9 cellular contexts compared by ENCODE assay signal in genomic region chr9:34500623-34501267, GRCh38. TPM values are rescaled to one million over a fixed set of nuclear protein-coding genes. Genes with fewer than 3 reads are reported as not detected.
DNase-seq lines count a peak whose midpoint lies in the region; ATAC-seq and TF ChIP-seq lines count a peak whose summit lies in the region.
"Had no signal": no experiment of that assay in that cellular context is flagged by ENCODE, and none has a peak within 500 bp of the region (broad histone marks: within the 10 kb centered on the region; RNA-seq: fewer than 3 reads in every experiment).

No MANE protein-coding gene starts in this region.

- no peak for ATAC-seq in GM21367 (IDR thresholded peaks at IDR 0.05; ENCODE audit: unreplicated experiment)

- intact Hi-C loops in activated T-helper 2 cell treated with anti-CD3 and anti-CD28 coated beads, Interferon-gamma antibody, Interleukin-2, Interleukin-4, amounts not matched to agents 10 μg/mL and 5 μg/mL and 100 μg/mL, durations not matched to agents 14 hours and 24 hours and 36 hours (cut with micrococcal nuclease): loop anchor here (1.0 to 5.0 kb wide), 4 partner anchors 38 to 92 kb away; no protein-coding TSS in a partner anchor
- intact Hi-C loops in prostate gland (cut with DNase I) (loop anchor here (1.0 to 5.0 kb wide), 3 partner anchors 47 to 98 kb away; no protein-coding TSS in a partner anchor), vagina (cut with DNase I) (loop anchor here (5.0 kb wide), 1 partner anchor 48 kb away; no protein-coding TSS in a partner anchor)

- H3K4me3 ChIP-seq in prostate gland (no peak overlapping the region), vagina (no peak overlapping the region)

- peak; percentile 83 for DNase-seq in DMS 273 (lab: John Stamatoyannopoulos, UW; ENCODE audit: unreplicated experiment)
- DNase-seq in HS-5 (ENCODE audit: low read depth): peak; percentile 5
- DNase-seq in RPMI7951 (ENCODE audit: low read depth): peak; percentile 26
- peak; percentile 60 for DNase-seq in activated T-helper 2 cell treated with anti-CD3 and anti-CD28 coated beads, Interferon-gamma antibody, Interleukin-2, Interleukin-4, amounts not matched to agents 10 μg/mL and 5 μg/mL and 100 μg/mL, durations not matched to agents 14 hours and 24 hours and 36 hours (ENCODE audit: low spot score)
- DNase-seq in germinal center (ENCODE audit: low spot score): peak; percentile 80
- peak; percentile 51 for DNase-seq in prostate gland (ENCODE audit: low spot score)
- DNase-seq in vagina (ENCODE audit: extremely low spot score in 2 of 2): no peak

- 3% methylated on average over 6 of the region's 6 CpGs for WGBS in prostate gland

- TF ChIP-seq POLR2A in prostate gland (IDR thresholded peaks at IDR 0.05) (no peak), vagina (IDR thresholded peaks at IDR 0.05) (no peak)

- no peaks in the 10 kb centered on the region for H3K9me3 ChIP-seq in prostate gland
- no peaks in the 10 kb centered on the region for H3K9me3 ChIP-seq in vagina

- H3K4me1 ChIP-seq in prostate gland (replicated peaks): peaks cover 20% of the 10 kb centered on the region
- peaks cover 25% of the 10 kb centered on the region for H3K4me1 ChIP-seq in vagina

- H3K4me3 Mint-ChIP-seq in activated T-helper 2 cell treated with anti-CD3 and anti-CD28 coated beads, Interferon-gamma antibody, Interleukin-2, Interleukin-4, amounts not matched to agents 10 μg/mL and 5 μg/mL and 100 μg/mL, durations not matched to agents 14 hours and 24 hours and 36 hours (ENCODE audit: low read depth): no peak overlapping the region
- H3K4me3 Mint-ChIP-seq: T-helper 1 cell treated with Interleukin-12 subunit alpha and Interleukin-12 subunit beta and Interleukin-4 antibody, amounts not matched to agents 30 μg/mL and 1 μg/mL, for 36 hours had no signal

- H3K27ac ChIP-seq in prostate gland (no peak overlapping the region), vagina (no peak overlapping the region)

- no peak overlapping the region for H3K27ac Mint-ChIP-seq in activated T-helper 2 cell treated with anti-CD3 and anti-CD28 coated beads, Interferon-gamma antibody, Interleukin-2, Interleukin-4, amounts not matched to agents 10 μg/mL and 5 μg/mL and 100 μg/mL, durations not matched to agents 14 hours and 24 hours and 36 hours
- H3K27ac Mint-ChIP-seq: T-helper 1 cell treated with Interleukin-12 subunit alpha and Interleukin-12 subunit beta and Interleukin-4 antibody, amounts not matched to agents 30 μg/mL and 1 μg/mL, for 36 hours had no signal

- no peaks in the 10 kb centered on the region for H3K9me3 Mint-ChIP-seq in activated T-helper 2 cell treated with anti-CD3 and anti-CD28 coated beads, Interferon-gamma antibody, Interleukin-2, Interleukin-4, amounts not matched to agents 10 μg/mL and 5 μg/mL and 100 μg/mL, durations not matched to agents 14 hours and 24 hours and 36 hours
- H3K9me3 Mint-ChIP-seq: T-helper 1 cell treated with Interleukin-12 subunit alpha and Interleukin-12 subunit beta and Interleukin-4 antibody, amounts not matched to agents 30 μg/mL and 1 μg/mL, for 36 hours had no signal

- H3K27me3 ChIP-seq in prostate gland (replicated peaks; ENCODE audit: insufficient read depth): no peaks in the 10 kb centered on the region
- H3K27me3 ChIP-seq in vagina: no peaks in the 10 kb centered on the region

- peaks cover 15% of the 10 kb centered on the region for H3K4me1 Mint-ChIP-seq in activated T-helper 2 cell treated with anti-CD3 and anti-CD28 coated beads, Interferon-gamma antibody, Interleukin-2, Interleukin-4, amounts not matched to agents 10 μg/mL and 5 μg/mL and 100 μg/mL, durations not matched to agents 14 hours and 24 hours and 36 hours (ENCODE audit: low read depth)

- no peaks in the 10 kb centered on the region for H3K27me3 Mint-ChIP-seq in activated T-helper 2 cell treated with anti-CD3 and anti-CD28 coated beads, Interferon-gamma antibody, Interleukin-2, Interleukin-4, amounts not matched to agents 10 μg/mL and 5 μg/mL and 100 μg/mL, durations not matched to agents 14 hours and 24 hours and 36 hours (ENCODE audit: low read depth)

- no peaks in the 10 kb centered on the region for H3K36me3 Mint-ChIP-seq in activated T-helper 2 cell treated with anti-CD3 and anti-CD28 coated beads, Interferon-gamma antibody, Interleukin-2, Interleukin-4, amounts not matched to agents 10 μg/mL and 5 μg/mL and 100 μg/mL, durations not matched to agents 14 hours and 24 hours and 36 hours (ENCODE audit: low read depth)

- TF ChIP-seq CTCF in prostate gland (IDR thresholded peaks at IDR 0.05): peak; percentile 86 to 96 (median 91)
- TF ChIP-seq CTCF in vagina (IDR thresholded peaks at IDR 0.05): peak; percentile 82 to 90 (median 84)

- no peaks in the 10 kb centered on the region for H3K36me3 ChIP-seq in prostate gland
- H3K36me3 ChIP-seq in vagina: no peaks in the 10 kb centered on the region

RNA-seq across cellular contexts. Expression of gene ENHO, which starts 22.0 kb away (rescaled TPM):
- total RNA-seq in RPMI7951 (2014; rRNA removed; shearing (Covaris generic)): 0.29 and 0.48 TPM in 2 replicates
- not detected in 2 replicates for total RNA-seq in activated T-helper 2 cell treated with anti-CD3 and anti-CD28 coated beads, Interferon-gamma antibody, Interleukin-2, Interleukin-4, amounts not matched to agents 10 μg/mL and 5 μg/mL and 100 μg/mL, durations not matched to agents 14 hours and 24 hours and 36 hours
- 10 to 100 TPM; 20.9 to 28.2 TPM for total RNA-seq in prostate gland
- total RNA-seq in vagina: not detected

RNA-seq across cellular contexts. Expression of gene DNAI1, which starts 42.1 kb away (rescaled TPM):
- total RNA-seq in RPMI7951 (2014; rRNA removed; shearing (Covaris generic)): not detected in 2 replicates
- total RNA-seq in activated T-helper 2 cell treated with anti-CD3 and anti-CD28 coated beads, Interferon-gamma antibody, Interleukin-2, Interleukin-4, amounts not matched to agents 10 μg/mL and 5 μg/mL and 100 μg/mL, durations not matched to agents 14 hours and 24 hours and 36 hours: not detected in 2 replicates
- 1 to 10 TPM in 1 of 2 donors, not detected in 1; 5.6 TPM for total RNA-seq in prostate gland
- total RNA-seq in vagina: not detected

RNA-seq across cellular contexts. Expression of gene FAM219A, which starts 42.4 kb away (rescaled TPM):
- 10.7 and 11.2 TPM in 2 replicates for total RNA-seq in RPMI7951 (2014; rRNA removed; shearing (Covaris generic))
- 17.3 and 19.7 TPM in 2 replicates for total RNA-seq in activated T-helper 2 cell treated with anti-CD3 and anti-CD28 coated beads, Interferon-gamma antibody, Interleukin-2, Interleukin-4, amounts not matched to agents 10 μg/mL and 5 μg/mL and 100 μg/mL, durations not matched to agents 14 hours and 24 hours and 36 hours
- total RNA-seq in prostate gland (10 to 100 TPM; 14.4 to 16.5 TPM), vagina (9.3 TPM)

Comparison
In these comparisons a context has a peak if more than half of its experiments do, and no peak if none do; other contexts are left out.
1. DNase-seq: peak in DMS 273 (single experiment), HS-5 (single experiment), RPMI7951 (single experiment), activated T-helper 2 cell treated with anti-CD3 and anti-CD28 coated beads, Interferon-gamma antibody, Interleukin-2, Interleukin-4, amounts not matched to agents 10 μg/mL and 5 μg/mL and 100 μg/mL, durations not matched to agents 14 hours and 24 hours and 36 hours (single experiment), germinal center (single experiment) and prostate gland (single experiment); none in vagina (0 of 2).
2. RNA of gene ENHO, which starts 22.0 kb away (total RNA-seq): 20.9 to 28.2 TPM in prostate gland; 0.29 to 0.48 TPM in RPMI7951, not detected in activated T-helper 2 cell treated with anti-CD3 and anti-CD28 coated beads, Interferon-gamma antibody, Interleukin-2, Interleukin-4, amounts not matched to agents 10 μg/mL and 5 μg/mL and 100 μg/mL, durations not matched to agents 14 hours and 24 hours and 36 hours and not detected in vagina (single experiment); every median in the first group is over 10 times any median in the second.